Comparison of ENCODE assay signal across 1 cellular context in genomic region chr2:3458396-3459184, GRCh38.
TF ChIP-seq lines count a peak whose summit lies in the region.

No MANE protein-coding gene starts in this region.

TF ChIP-seq in SK-N-SH treated with all-trans-retinoic acid at 6 μM for 48 hours, 23 proteins besides CTCF, POLR2A, EP300 and RAD21 (continued from another document):
- TF ChIP-seq, protein P1, sequence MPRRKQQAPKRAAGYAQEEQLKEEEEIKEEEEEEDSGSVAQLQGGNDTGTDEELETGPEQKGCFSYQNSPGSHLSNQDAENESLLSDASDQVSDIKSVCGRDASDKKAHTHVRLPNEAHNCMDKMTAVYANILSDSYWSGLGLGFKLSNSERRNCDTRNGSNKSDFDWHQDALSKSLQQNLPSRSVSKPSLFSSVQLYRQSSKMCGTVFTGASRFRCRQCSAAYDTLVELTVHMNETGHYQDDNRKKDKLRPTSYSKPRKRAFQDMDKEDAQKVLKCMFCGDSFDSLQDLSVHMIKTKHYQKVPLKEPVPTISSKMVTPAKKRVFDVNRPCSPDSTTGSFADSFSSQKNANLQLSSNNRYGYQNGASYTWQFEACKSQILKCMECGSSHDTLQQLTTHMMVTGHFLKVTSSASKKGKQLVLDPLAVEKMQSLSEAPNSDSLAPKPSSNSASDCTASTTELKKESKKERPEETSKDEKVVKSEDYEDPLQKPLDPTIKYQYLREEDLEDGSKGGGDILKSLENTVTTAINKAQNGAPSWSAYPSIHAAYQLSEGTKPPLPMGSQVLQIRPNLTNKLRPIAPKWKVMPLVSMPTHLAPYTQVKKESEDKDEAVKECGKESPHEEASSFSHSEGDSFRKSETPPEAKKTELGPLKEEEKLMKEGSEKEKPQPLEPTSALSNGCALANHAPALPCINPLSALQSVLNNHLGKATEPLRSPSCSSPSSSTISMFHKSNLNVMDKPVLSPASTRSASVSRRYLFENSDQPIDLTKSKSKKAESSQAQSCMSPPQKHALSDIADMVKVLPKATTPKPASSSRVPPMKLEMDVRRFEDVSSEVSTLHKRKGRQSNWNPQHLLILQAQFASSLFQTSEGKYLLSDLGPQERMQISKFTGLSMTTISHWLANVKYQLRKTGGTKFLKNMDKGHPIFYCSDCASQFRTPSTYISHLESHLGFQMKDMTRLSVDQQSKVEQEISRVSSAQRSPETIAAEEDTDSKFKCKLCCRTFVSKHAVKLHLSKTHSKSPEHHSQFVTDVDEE (CRISPR knock-in tag; IDR thresholded peaks at IDR 0.05) = no peak
- TF ChIP-seq ARNTL (CRISPR knock-in tag; IDR thresholded peaks at IDR 0.05; ENCODE audit: borderline replicate concordance, low read depth) (no peak), PPARA (CRISPR knock-in tag; IDR thresholded peaks at IDR 0.05; ENCODE audit: borderline replicate concordance) (no peak)
